ENCODE assay signal across 1 cellular context in genomic region chr17:44362479-44362963, GRCh38.
A peak's percentile ranks its signal among the peaks of the same experiment; 100 is the strongest.
TF ChIP-seq lines count a peak whose summit lies in the region.

No MANE protein-coding gene starts in this region.

TF ChIP-seq in HepG2, 621 proteins besides CTCF, POLR2A, EP300 and RAD21:
- no peak for TF ChIP-seq ZBTB3 (CRISPR knock-in tag; IDR thresholded peaks at IDR 0.05; ENCODE audit: borderline replicate concordance, low read depth)
- 0 out of 2 replicates have a peak, but pooled peaks have one; percentile 7 for TF ChIP-seq ZC3H13 (CRISPR knock-in tag; IDR thresholded peaks at IDR 0.05)
- TF ChIP-seq, protein P1, sequence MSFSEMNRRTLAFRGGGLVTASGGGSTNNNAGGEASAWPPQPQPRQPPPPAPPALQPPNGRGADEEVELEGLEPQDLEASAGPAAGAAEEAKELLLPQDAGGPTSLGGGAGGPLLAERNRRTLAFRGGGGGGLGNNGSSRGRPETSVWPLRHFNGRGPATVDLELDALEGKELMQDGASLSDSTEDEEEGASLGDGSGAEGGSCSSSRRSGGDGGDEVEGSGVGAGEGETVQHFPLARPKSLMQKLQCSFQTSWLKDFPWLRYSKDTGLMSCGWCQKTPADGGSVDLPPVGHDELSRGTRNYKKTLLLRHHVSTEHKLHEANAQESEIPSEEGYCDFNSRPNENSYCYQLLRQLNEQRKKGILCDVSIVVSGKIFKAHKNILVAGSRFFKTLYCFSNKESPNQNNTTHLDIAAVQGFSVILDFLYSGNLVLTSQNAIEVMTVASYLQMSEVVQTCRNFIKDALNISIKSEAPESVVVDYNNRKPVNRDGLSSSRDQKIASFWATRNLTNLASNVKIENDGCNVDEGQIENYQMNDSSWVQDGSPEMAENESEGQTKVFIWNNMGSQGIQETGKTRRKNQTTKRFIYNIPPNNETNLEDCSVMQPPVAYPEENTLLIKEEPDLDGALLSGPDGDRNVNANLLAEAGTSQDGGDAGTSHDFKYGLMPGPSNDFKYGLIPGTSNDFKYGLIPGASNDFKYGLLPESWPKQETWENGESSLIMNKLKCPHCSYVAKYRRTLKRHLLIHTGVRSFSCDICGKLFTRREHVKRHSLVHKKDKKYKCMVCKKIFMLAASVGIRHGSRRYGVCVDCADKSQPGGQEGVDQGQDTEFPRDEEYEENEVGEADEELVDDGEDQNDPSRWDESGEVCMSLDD (CRISPR knock-in tag; IDR thresholded peaks at IDR 0.05; ENCODE audit: borderline replicate concordance) = 0 out of 2 replicates have a peak, but pooled peaks have one; percentile 44
- TF ChIP-seq ZNF790 (CRISPR knock-in tag; IDR thresholded peaks at IDR 0.05; ENCODE audit: borderline replicate concordance) = 0 out of 2 replicates have a peak, but pooled peaks have one; percentile 49
- TF ChIP-seq, protein P2, sequence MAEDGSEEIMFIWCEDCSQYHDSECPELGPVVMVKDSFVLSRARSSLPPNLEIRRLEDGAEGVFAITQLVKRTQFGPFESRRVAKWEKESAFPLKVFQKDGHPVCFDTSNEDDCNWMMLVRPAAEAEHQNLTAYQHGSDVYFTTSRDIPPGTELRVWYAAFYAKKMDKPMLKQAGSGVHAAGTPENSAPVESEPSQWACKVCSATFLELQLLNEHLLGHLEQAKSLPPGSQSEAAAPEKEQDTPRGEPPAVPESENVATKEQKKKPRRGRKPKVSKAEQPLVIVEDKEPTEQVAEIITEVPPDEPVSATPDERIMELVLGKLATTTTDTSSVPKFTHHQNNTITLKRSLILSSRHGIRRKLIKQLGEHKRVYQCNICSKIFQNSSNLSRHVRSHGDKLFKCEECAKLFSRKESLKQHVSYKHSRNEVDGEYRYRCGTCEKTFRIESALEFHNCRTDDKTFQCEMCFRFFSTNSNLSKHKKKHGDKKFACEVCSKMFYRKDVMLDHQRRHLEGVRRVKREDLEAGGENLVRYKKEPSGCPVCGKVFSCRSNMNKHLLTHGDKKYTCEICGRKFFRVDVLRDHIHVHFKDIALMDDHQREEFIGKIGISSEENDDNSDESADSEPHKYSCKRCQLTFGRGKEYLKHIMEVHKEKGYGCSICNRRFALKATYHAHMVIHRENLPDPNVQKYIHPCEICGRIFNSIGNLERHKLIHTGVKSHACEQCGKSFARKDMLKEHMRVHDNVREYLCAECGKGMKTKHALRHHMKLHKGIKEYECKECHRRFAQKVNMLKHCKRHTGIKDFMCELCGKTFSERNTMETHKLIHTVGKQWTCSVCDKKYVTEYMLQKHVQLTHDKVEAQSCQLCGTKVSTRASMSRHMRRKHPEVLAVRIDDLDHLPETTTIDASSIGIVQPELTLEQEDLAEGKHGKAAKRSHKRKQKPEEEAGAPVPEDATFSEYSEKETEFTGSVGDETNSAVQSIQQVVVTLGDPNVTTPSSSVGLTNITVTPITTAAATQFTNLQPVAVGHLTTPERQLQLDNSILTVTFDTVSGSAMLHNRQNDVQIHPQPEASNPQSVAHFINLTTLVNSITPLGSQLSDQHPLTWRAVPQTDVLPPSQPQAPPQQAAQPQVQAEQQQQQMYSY (CRISPR knock-in tag; IDR thresholded peaks at IDR 0.05) = peak; percentile 70; the same call in 1 of the 2 replicates
